Comparison of ENCODE assay signal across 9 cellular contexts in the genomic region with DNA sequence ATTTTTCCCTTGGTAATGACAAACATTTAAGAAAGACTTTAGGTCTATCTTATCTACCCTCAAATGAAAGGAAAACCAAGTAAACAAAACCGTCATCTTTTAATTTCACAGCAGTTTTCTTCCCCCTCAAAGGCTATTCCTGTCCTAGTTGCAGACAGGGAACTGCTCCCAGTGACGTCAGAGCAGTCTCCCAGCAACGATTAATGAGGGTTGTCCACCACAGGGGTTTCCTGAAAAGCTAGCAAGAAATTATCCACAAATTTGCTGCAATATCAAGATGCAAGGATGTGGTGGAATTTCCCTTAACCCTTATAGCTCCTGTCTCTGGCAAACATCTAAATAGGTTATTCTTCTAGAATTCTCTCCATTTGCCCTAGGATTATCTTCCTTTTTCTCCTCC.
DNase-seq lines count a peak whose midpoint lies in the region; ATAC-seq, FAIRE-seq and TF ChIP-seq lines count a peak whose summit lies in the region.
"Had no signal": no experiment of that assay in that cellular context is flagged by ENCODE, and none has a peak within 500 bp of the region (broad histone marks: within the 10 kb centered on the region; RNA-seq: fewer than 3 reads in every experiment).

No MANE protein-coding gene starts in this region.

- ATAC-seq in GM21786 (IDR thresholded peaks at IDR 0.05; ENCODE audit: unreplicated experiment) (no peak), HG03442 (IDR thresholded peaks at IDR 0.05; ENCODE audit: unreplicated experiment) (no peak), HG02759 (IDR thresholded peaks at IDR 0.05; ENCODE audit: unreplicated experiment) (no peak)

- no peaks in the 10 kb centered on the region for H3K27me3 Mint-ChIP-seq in nephron progenitor cell (ENCODE audit: low read depth, poor library complexity)

- H3K27ac Mint-ChIP-seq in nephron progenitor cell = peak overlapping the region; percentile 59

- no peak for FAIRE-seq in D721Med (lab: Jason Lieb, UNC)

- peaks cover 40% of the 10 kb centered on the region for H3K4me1 Mint-ChIP-seq in nephron progenitor cell

- TF ChIP-seq CTCF in nephron progenitor cell (IDR thresholded peaks at IDR 0.05) (no peak), D721Med (IDR thresholded peaks at IDR 0.05; ENCODE audit: insufficient read depth, missing control alignments) (no peak)

- peaks cover 3% of the 10 kb centered on the region for H3K9me3 Mint-ChIP-seq in nephron progenitor cell

- no peak overlapping the region for H3K4me3 Mint-ChIP-seq in nephron progenitor cell

- peaks cover 49% of the 10 kb centered on the region for H3K36me3 Mint-ChIP-seq in nephron progenitor cell (ENCODE audit: low read depth)

- DNase-seq in AG20443 (ENCODE audit: low spot score) (peak; percentile 76), NCI-H69 (lab: John Stamatoyannopoulos, UW) (peak; percentile 27), fibroblast of peridontal ligament (ENCODE audit: extremely low read depth) (peak; percentile 73), nephron progenitor cell (peak; percentile 33), D721Med (ENCODE audit: insufficient read length, low spot score) (no peak)
- DNase-seq: activated CD4-positive, alpha-beta T cell treated with anti-CD3 and anti-CD28 coated beads, Interleukin-2, amount 50 U/mL, for 48 hours had no signal
